In the genomic region with DNA sequence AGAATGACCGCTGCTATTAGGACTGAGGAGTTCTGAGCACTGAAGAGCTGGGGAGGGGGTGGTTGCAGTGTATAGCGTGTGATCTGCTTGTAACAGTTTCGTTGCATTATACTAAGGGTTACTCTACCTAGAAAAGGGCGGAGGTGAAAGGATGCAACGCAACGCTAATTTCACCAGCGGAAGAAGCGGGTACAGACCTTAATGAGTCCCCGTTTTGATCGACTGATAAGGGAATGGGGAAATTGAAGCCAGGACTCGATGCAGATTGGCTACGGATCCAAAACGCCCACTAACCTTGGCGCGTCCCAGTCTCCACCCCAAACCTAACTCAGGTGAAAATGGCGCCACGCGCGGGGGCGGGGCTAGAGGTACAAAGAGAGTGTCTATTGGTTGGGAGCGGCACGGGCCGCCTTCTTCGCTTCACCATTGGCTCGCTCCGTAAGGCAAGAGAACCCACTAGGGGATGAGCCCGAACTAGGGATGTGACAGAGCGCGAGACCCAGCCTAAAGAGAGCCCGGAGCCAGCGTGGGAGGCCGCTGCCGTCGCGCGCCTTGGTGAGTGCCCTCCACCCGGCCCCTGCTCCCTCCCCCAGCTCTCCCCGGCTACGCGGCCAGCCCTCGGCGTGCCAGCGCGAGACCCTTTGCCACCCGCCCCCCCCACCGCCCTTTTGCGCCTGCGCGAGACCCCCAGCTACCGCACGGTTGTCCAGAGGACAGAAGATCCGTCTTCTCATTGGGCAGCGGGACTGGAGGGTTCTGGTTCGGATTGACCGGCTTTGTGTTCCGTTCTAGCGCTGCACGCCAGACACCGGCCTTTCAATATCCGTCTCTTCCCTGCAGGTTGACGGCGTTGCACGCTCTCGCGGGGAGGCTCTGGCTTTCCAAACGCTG, we compare ENCODE assay signal across 8 cellular contexts. TPM values are rescaled to one million over a fixed set of nuclear protein-coding genes. Genes with fewer than 3 reads are reported as not detected.
A peak's percentile ranks its signal among the peaks of the same experiment; 100 is the strongest.
DNase-seq lines count a peak whose midpoint lies in the region; ATAC-seq, FAIRE-seq and TF ChIP-seq lines count a peak whose summit lies in the region.

Gene EBP (plus strand): TSS at position 456 of the 891 bp plus-strand sequence. CDS start 1,964 bp downstream, outside the sequence.

- 1 to 36% (median 9%) methylated on average over 32 to 66 of the region's 66 CpGs for WGBS in small intestine, 3 donors

- no peaks in the 10 kb centered on the region for H3K36me3 ChIP-seq in small intestine (ENCODE audit: control insufficient read depth in 2 of 2, insufficient read depth in 2 of 2, low read length in 2 of 2)

- no peaks in the 10 kb centered on the region for H3K27me3 ChIP-seq in small intestine (ENCODE audit: control insufficient read depth in 2 of 2, insufficient read depth in 2 of 2, low read length in 2 of 2)

- DNase-seq in ACHN (peak; percentile 88), NCI-H2227 (lab: John Stamatoyannopoulos, UW; ENCODE audit: unreplicated experiment) (peak; percentile 99), T47D (ENCODE audit: low read depth in 1 of 2, low spot score in 1 of 2) (peak; percentile 91 to 98), iPS-NIHi11 (ENCODE audit: low spot score) (peak; percentile 86), small intestine (peak; percentile 95)

- ATAC-seq in GM18907 (IDR thresholded peaks at IDR 0.05; ENCODE audit: unreplicated experiment) = peak; percentile 95
- ATAC-seq in HG03139 (IDR thresholded peaks at IDR 0.05; ENCODE audit: unreplicated experiment) = peak; percentile 95

- H3K4me3 ChIP-seq in small intestine (ENCODE audit: low read depth in 1 of 2, low read length in 2 of 2) = peak within 1 kb of the TSS; percentile 67 to 68

- H3K27ac ChIP-seq in VCaP = peak within 1 kb of the TSS; percentile 62
- peak within 1 kb of the TSS; percentile 71 to 90 for H3K27ac ChIP-seq in small intestine (ENCODE audit: low read depth in 1 of 2, low read length in 1 of 2)

- no peak for FAIRE-seq in small intestine (lab: Jason Lieb, UNC)

- peaks cover 0 to 5% of the 10 kb centered on the region in 2 donors for H3K4me1 ChIP-seq in small intestine (ENCODE audit: control insufficient read depth in 2 of 2, insufficient read depth in 1 of 2, low read depth in 1 of 2, low read length in 1 of 2)

- in situ Hi-C loops in ACHN (cut with HindIII; ENCODE audit: low pct_ligation_motif_present, low pct_unique_long_range_greater_than_20kb, low sequenced_read_pairs) (no loop called here), T47D (cut with HindIII; ENCODE audit: low pct_unique_long_range_greater_than_20kb, low sequenced_read_pairs) (no loop called here)

- H3K9me3 ChIP-seq in small intestine (ENCODE audit: control insufficient read depth, low read depth) = no peaks in the 10 kb centered on the region

- TF ChIP-seq CTCF in VCaP (conservative IDR thresholded peaks at IDR 0.05) = no peak

RNA-seq across cellular contexts. Expression of gene EBP, which starts in this region (rescaled TPM):
- polyA plus RNA-seq in small intestine = 100 to 1,000 TPM in 2 of 3 donors, 10 to 100 TPM in 1; 92.9 to 298 (median 120) TPM

Comparison
In these comparisons a context has a peak if more than half of its experiments do, and no peak if none do; other contexts are left out.
1. Peak in every context shown above with its lines: DNase-seq, ATAC-seq, H3K4me3 ChIP-seq and H3K27ac ChIP-seq.